Comparison of ENCODE assay signal across 9 cellular contexts in the genomic region with DNA sequence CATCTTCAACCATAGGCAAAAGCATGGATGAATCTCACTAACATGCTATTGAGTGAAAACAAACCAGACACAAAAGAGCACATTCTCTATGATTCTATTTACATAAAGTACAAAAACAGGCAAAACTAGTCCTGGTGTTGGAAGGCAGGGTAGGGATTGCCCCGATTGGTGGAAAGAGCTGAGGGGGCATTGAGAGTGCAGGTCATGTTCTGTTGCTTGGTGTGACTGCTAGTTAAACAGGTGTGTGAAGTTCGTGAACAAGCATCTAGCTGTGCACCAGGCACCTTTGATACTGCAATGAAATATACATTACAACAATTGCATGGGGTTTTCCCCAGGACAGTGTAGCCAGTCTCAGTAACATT. TPM values are rescaled to one million over a fixed set of nuclear protein-coding genes. Genes with fewer than 3 reads are reported as not detected.
DNase-seq lines count a peak whose midpoint lies in the region; ATAC-seq and TF ChIP-seq lines count a peak whose summit lies in the region.
"Had no signal": no experiment of that assay in that cellular context is flagged by ENCODE, and none has a peak within 500 bp of the region (broad histone marks: within the 10 kb centered on the region; RNA-seq: fewer than 3 reads in every experiment).

No MANE protein-coding gene starts in this region.

- H3K79me2 ChIP-seq in GM23338 (replicated peaks; ENCODE audit: insufficient read depth): no peaks in the 10 kb centered on the region

- H3K27me3 Mint-ChIP-seq in GM23338 (ENCODE audit: insufficient read depth, low read depth, poor library complexity): peaks cover 41% of the 10 kb centered on the region

- intact Hi-C loops in ascending aorta (cut with DNase I): loop anchor here (5.0 kb wide), 1 partner anchor 161 kb away; no protein-coding TSS in a partner anchor
- intact Hi-C loops in sigmoid colon (cut with DNase I): loop anchor here (5.0 to 10.0 kb wide), 2 partner anchors 124 to 156 kb away; no protein-coding TSS in a partner anchor

- H3K4me3 ChIP-seq in GM23338: peak overlapping the region; percentile 86
- peak overlapping the region; percentile 91 to 93 for H3K4me3 ChIP-seq in ascending aorta
- peak overlapping the region; percentile 68 for H3K4me3 ChIP-seq in iPS-15b (ENCODE audit: low read depth, low read length)
- peak overlapping the region; percentile 54 to 86 (median 81) for H3K4me3 ChIP-seq in sigmoid colon

- H3K9me3 Mint-ChIP-seq in GM23338: no peaks in the 10 kb centered on the region

- peaks cover 33% of the 10 kb centered on the region for H3K4me1 Mint-ChIP-seq in GM23338

- peak overlapping the region; percentile 94 for H3K4me2 ChIP-seq in GM23338

- H3K4me1 ChIP-seq in GM23338 (ENCODE audit: insufficient read depth): peaks cover 31% of the 10 kb centered on the region
- peaks cover 0 to 8% of the 10 kb centered on the region in 2 donors for H3K4me1 ChIP-seq in ascending aorta
- peaks cover 20% of the 10 kb centered on the region for H3K4me1 ChIP-seq in iPS-15b (ENCODE audit: control insufficient read depth, insufficient read depth, low read length)
- H3K4me1 ChIP-seq in sigmoid colon: peaks cover 0 to 18% (median 12%) of the 10 kb centered on the region in 4 donors

- no peak overlapping the region for H3K27ac Mint-ChIP-seq in GM23338

- TF ChIP-seq EP300 in sigmoid colon (IDR thresholded peaks at IDR 0.05): no peak

- H3K36me3 ChIP-seq in GM23338 (ENCODE audit: insufficient read depth): no peaks in the 10 kb centered on the region
- no peaks in the 10 kb centered on the region for H3K36me3 ChIP-seq in ascending aorta
- H3K36me3 ChIP-seq in iPS-15b (ENCODE audit: control insufficient read depth, insufficient read depth, low read length): no peaks in the 10 kb centered on the region
- H3K36me3 ChIP-seq in sigmoid colon: no peaks in the 10 kb centered on the region

- TF ChIP-seq CTCF in GM23338 (conservative IDR thresholded peaks at IDR 0.05; ENCODE audit: low read depth in 2 of 2): no peak
- no peak for TF ChIP-seq CTCF in ascending aorta (IDR thresholded peaks at IDR 0.05)
- no peak for TF ChIP-seq CTCF in sigmoid colon (IDR thresholded peaks at IDR 0.05)

- H3F3A ChIP-seq in GM23338 (replicated peaks; ENCODE audit: low read depth): no peaks in the 10 kb centered on the region

- H3K27ac ChIP-seq in GM23338 (ENCODE audit: low read depth) (no peak overlapping the region), ascending aorta (peak overlapping the region; percentile 90 to 91), sigmoid colon (peak overlapping the region; percentile 82 to 92 (median 90))

- DNase-seq in GM23338 (ENCODE audit: low spot score) (no peak), ascending aorta (ENCODE audit: low spot score in 2 of 2) (no peak), sigmoid colon (no peak), NCI-H187 treated with DMSO at 0.1 percent for 48 hours (lab: John Stamatoyannopoulos, UW) (no peak), NCI-H2227 treated with DMSO at 0.1 percent for 48 hours (lab: John Stamatoyannopoulos, UW) (no peak), DMS114 treated with DMSO at 0.1 percent for 48 hours (lab: John Stamatoyannopoulos, UW; ENCODE audit: unreplicated experiment) (no peak)
- DNase-seq: activated effector memory CD4-positive, alpha-beta T cell treated with anti-CD3 and anti-CD28 coated beads, Interleukin-2, amount 50 U/mL, for 16 hours had no signal

- no peaks in the 10 kb centered on the region for H3K9me2 ChIP-seq in GM23338 (ENCODE audit: insufficient read depth)

- no peak overlapping the region for H2AFZ ChIP-seq in GM23338

- H4K20me1 ChIP-seq in GM23338 (replicated peaks; ENCODE audit: insufficient read depth): peaks cover 6% of the 10 kb centered on the region; the same call in 1 of the 2 replicates

- no peaks in the 10 kb centered on the region; the same call in 2 of the 3 replicates for H3K36me3 Mint-ChIP-seq in GM23338 (ENCODE audit: low read depth)

- H3K4me3 Mint-ChIP-seq in GM23338: peak overlapping the region; percentile 59

- H3K9ac ChIP-seq in iPS-15b (ENCODE audit: low read depth, low read length): no peak overlapping the region

- H3K9me3 ChIP-seq in ascending aorta (no peaks in the 10 kb centered on the region), iPS-15b (ENCODE audit: control insufficient read depth, insufficient read depth, low read length) (no peaks in the 10 kb centered on the region), sigmoid colon (no peaks in the 10 kb centered on the region)

- no peak for TF ChIP-seq POLR2A in sigmoid colon (IDR thresholded peaks at IDR 0.05)

- ATAC-seq in GM23338: peak; percentile 3
- ATAC-seq in GM18511 (IDR thresholded peaks at IDR 0.05; ENCODE audit: unreplicated experiment): no peak

- H3K27me3 ChIP-seq in GM23338 (ENCODE audit: insufficient read depth): peaks cover 71% of the 10 kb centered on the region
- no peaks in the 10 kb centered on the region for H3K27me3 ChIP-seq in ascending aorta
- peaks cover 55% of the 10 kb centered on the region for H3K27me3 ChIP-seq in iPS-15b (ENCODE audit: control insufficient read depth, insufficient read depth, low read length)
- no peaks in the 10 kb centered on the region for H3K27me3 ChIP-seq in sigmoid colon

- whole genome bisulfite sequencing in sigmoid colon, 2 donors: 10 to 28% methylated on average over 2 of the region's 2 CpGs

TF ChIP-seq in GM23338, 12 proteins besides CTCF, POLR2A, EP300 and RAD21 (continues in another document):
- TF ChIP-seq, protein P1, sequence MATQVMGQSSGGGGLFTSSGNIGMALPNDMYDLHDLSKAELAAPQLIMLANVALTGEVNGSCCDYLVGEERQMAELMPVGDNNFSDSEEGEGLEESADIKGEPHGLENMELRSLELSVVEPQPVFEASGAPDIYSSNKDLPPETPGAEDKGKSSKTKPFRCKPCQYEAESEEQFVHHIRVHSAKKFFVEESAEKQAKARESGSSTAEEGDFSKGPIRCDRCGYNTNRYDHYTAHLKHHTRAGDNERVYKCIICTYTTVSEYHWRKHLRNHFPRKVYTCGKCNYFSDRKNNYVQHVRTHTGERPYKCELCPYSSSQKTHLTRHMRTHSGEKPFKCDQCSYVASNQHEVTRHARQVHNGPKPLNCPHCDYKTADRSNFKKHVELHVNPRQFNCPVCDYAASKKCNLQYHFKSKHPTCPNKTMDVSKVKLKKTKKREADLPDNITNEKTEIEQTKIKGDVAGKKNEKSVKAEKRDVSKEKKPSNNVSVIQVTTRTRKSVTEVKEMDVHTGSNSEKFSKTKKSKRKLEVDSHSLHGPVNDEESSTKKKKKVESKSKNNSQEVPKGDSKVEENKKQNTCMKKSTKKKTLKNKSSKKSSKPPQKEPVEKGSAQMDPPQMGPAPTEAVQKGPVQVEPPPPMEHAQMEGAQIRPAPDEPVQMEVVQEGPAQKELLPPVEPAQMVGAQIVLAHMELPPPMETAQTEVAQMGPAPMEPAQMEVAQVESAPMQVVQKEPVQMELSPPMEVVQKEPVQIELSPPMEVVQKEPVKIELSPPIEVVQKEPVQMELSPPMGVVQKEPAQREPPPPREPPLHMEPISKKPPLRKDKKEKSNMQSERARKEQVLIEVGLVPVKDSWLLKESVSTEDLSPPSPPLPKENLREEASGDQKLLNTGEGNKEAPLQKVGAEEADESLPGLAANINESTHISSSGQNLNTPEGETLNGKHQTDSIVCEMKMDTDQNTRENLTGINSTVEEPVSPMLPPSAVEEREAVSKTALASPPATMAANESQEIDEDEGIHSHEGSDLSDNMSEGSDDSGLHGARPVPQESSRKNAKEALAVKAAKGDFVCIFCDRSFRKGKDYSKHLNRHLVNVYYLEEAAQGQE (IDR thresholded peaks at IDR 0.05; ENCODE audit: unreplicated experiment): no peak
- TF ChIP-seq ZNF114 (CRISPR knock-in tag; IDR thresholded peaks at IDR 0.05) (no peak), POLR2AphosphoS5 (IDR thresholded peaks at IDR 0.05; ENCODE audit: low read depth) (no peak)

RNA-seq across cellular contexts. Expression of gene THRB, which starts 26.3 kb away (rescaled TPM):
- 3.2 and 8.0 TPM in 2 replicates for total RNA-seq in GM23338 (2014; rRNA removed; shearing (Covaris generic))
- polyA plus RNA-seq in GM23338 (2016; fragmentation: Nextera tagmentation; extraction: Ambion mirVana) (1.3 and 1.7 TPM in 2 replicates), sigmoid colon (10 to 100 TPM in 2 of 3 donors, 1 to 10 TPM in 1; 7.2 to 10.6 (median 10.2) TPM)
- total RNA-seq in ascending aorta (24.7 TPM), sigmoid colon (10 to 100 TPM; 29.7 to 49.5 (median 35.6) TPM)
